Comparison of ENCODE assay signal across 24 cellular contexts in the genomic region with DNA sequence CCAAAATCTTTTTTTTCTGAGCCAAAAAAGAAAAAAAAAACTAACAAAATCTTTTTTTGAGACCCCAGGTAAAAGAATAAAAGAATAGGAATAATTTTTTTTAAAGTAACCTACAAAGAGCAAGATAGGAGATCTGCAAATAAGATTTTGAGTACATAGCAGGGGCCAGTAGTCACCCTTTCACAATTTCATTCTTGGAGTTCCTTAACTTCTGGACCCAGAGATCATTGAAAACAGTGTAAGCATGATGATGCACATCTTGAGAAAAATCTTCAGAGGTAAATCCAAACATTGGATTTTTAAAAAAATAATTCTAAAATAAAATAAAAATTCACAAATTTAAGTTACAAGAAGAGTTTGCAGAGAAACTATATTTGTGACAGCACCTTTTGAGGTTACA. TPM values are rescaled to one million over a fixed set of nuclear protein-coding genes. Genes with fewer than 3 reads are reported as not detected.
DNase-seq lines count a peak whose midpoint lies in the region; ATAC-seq and TF ChIP-seq lines count a peak whose summit lies in the region.
"Had no signal": no experiment of that assay in that cellular context is flagged by ENCODE, and none has a peak within 500 bp of the region (broad histone marks: within the 10 kb centered on the region; RNA-seq: fewer than 3 reads in every experiment).

No MANE protein-coding gene starts in this region.

- no peak overlapping the region for H2AK5ac ChIP-seq in IMR-90 (ENCODE audit: low read depth, low read length)

- peak overlapping the region; percentile 63 for H3K27ac Mint-ChIP-seq in activated T-cell treated with anti-CD3 and anti-CD28 coated beads, Interleukin-2, amount 50 U/mL, for 72 hours
- H3K27ac Mint-ChIP-seq: nephron had no signal

- peak overlapping the region; percentile 28; the same call in 1 of the 2 replicates for H3K4me2 ChIP-seq in IMR-90 (ENCODE audit: low read depth, low read length)
- H3K4me2 ChIP-seq in smooth muscle cell = no peak overlapping the region
- H3K4me2 ChIP-seq: KMS-11 had no signal

- no peak overlapping the region; the same call in 1 of the 2 replicates for H3K14ac ChIP-seq in IMR-90 (replicated peaks; ENCODE audit: low read depth, low read length)

- no peaks in the 10 kb centered on the region for H3K4me1 Mint-ChIP-seq in activated T-cell treated with anti-CD3 and anti-CD28 coated beads, Interleukin-2, amount 50 U/mL, for 72 hours (ENCODE audit: low read depth)
- peaks cover 3% of the 10 kb centered on the region for H3K4me1 Mint-ChIP-seq in activated T-cell treated with anti-CD3 and anti-CD28 coated beads, Interleukin-2, amount 50 U/mL, for 4 hours (ENCODE audit: low read depth)
- H3K4me1 Mint-ChIP-seq: nephron had no signal

- TF ChIP-seq CTCF in IMR-90 (conservative IDR thresholded peaks at IDR 0.05; ENCODE audit: low read depth, low read length) = no peak
- no peak for TF ChIP-seq CTCF in choroid plexus epithelial cell (conservative IDR thresholded peaks at IDR 0.05; ENCODE audit: low read depth, low read length)
- no peak for TF ChIP-seq CTCF in smooth muscle cell (IDR thresholded peaks at IDR 0.05; ENCODE audit: borderline replicate concordance, insufficient read depth, poor library complexity, severe bottlenecking)
- no peak for TF ChIP-seq CTCF in heart left ventricle (IDR thresholded peaks at IDR 0.05)

- POLR2A ChIA-PET in IMR-90 (lab: Charles Lee; ENCODE audit: unreplicated experiment) = no interaction called here

- no peak overlapping the region for H3K56ac ChIP-seq in IMR-90 (ENCODE audit: extremely low read depth, insufficient read depth, low read length)

- peaks cover 23 to 63% of the 10 kb centered on the region in 2 donors for H3K36me3 Mint-ChIP-seq in activated T-cell treated with anti-CD3 and anti-CD28 coated beads, Interleukin-2, amount 50 U/mL, for 72 hours (ENCODE audit: insufficient read depth in 2 of 2)
- peaks cover 40% of the 10 kb centered on the region for H3K36me3 Mint-ChIP-seq in activated T-cell treated with anti-CD3 and anti-CD28 coated beads, Interleukin-2, amount 50 U/mL, for 4 hours (ENCODE audit: insufficient read depth)

- no peaks in the 10 kb centered on the region for H3K79me2 ChIP-seq in smooth muscle cell (ENCODE audit: low read depth)

- H3K27me3 ChIP-seq in IMR-90 (ENCODE audit: control insufficient read depth, insufficient read depth, low read length) (no peaks in the 10 kb centered on the region), smooth muscle cell (ENCODE audit: low read depth) (no peaks in the 10 kb centered on the region), heart left ventricle (no peaks in the 10 kb centered on the region)
- H3K27me3 ChIP-seq: esophagus muscularis mucosa, ovary had no signal

- no peak overlapping the region for H2AK9ac ChIP-seq in IMR-90 (replicated peaks; ENCODE audit: low read depth, low read length, poor library complexity)

- no peaks in the 10 kb centered on the region for H3K9me1 ChIP-seq in IMR-90 (ENCODE audit: insufficient read depth, low read length)

- H3K9ac ChIP-seq in IMR-90 (ENCODE audit: low read depth, low read length) = no peak overlapping the region
- no peak overlapping the region for H3K9ac ChIP-seq in smooth muscle cell (ENCODE audit: low read depth)
- H3K9ac ChIP-seq: KMS-11 had no signal

- no peaks in the 10 kb centered on the region for H3K9me3 ChIP-seq in IMR-90 (ENCODE audit: control insufficient read depth, insufficient read depth, low read length)
- no peaks in the 10 kb centered on the region for H3K9me3 ChIP-seq in smooth muscle cell (replicated peaks; ENCODE audit: low read depth)
- no peaks in the 10 kb centered on the region for H3K9me3 ChIP-seq in heart left ventricle
- H3K9me3 ChIP-seq: esophagus muscularis mucosa, left ventricle myocardium inferior, ovary had no signal

- peaks cover 10% of the 10 kb centered on the region for H3K4me1 ChIP-seq in IMR-90 (ENCODE audit: control insufficient read depth, insufficient read depth, low read length)
- H3K4me1 ChIP-seq in smooth muscle cell (ENCODE audit: low read depth) = no peaks in the 10 kb centered on the region
- H3K4me1 ChIP-seq in heart left ventricle = no peaks in the 10 kb centered on the region
- H3K4me1 ChIP-seq: esophagus muscularis mucosa, left ventricle myocardium inferior had no signal

- no peaks in the 10 kb centered on the region for H3K27me3 Mint-ChIP-seq in activated T-cell treated with anti-CD3 and anti-CD28 coated beads, Interleukin-2, amount 50 U/mL, for 72 hours (ENCODE audit: low read depth)
- no peaks in the 10 kb centered on the region for H3K27me3 Mint-ChIP-seq in activated T-cell treated with anti-CD3 and anti-CD28 coated beads, Interleukin-2, amount 50 U/mL, for 4 hours (ENCODE audit: low read depth)

- in situ Hi-C loops in IMR-90 (cut with MboI; ENCODE audit: low sequenced_read_pairs) = no loop called here

- no TSS peak for BruUV-seq in IMR-90 (replicated peaks; lab: Mats Ljungman, UMichigan)

- H3K23ac ChIP-seq in IMR-90 (ENCODE audit: low read depth, low read length) = peak overlapping the region; percentile 78; the same call in 1 of the 2 replicates

- no peak for DNase-seq in activated T-cell treated with anti-CD3 and anti-CD28 coated beads, Interleukin-2, amount 50 U/mL, for 72 hours
- no peak for DNase-seq in activated T-cell treated with anti-CD3 and anti-CD28 coated beads, Interleukin-2, amount 50 U/mL, for 4 hours
- DNase-seq in IMR-90 = peak; percentile 68
- DNase-seq in choroid plexus epithelial cell (ENCODE audit: low read depth) = peak; percentile 73
- no peak for DNase-seq in smooth muscle cell (lab: John Stamatoyannopoulos, UW; ENCODE audit: unreplicated experiment)
- DNase-seq in epidermal melanocyte (ENCODE audit: insufficient read length, low spot score) = no peak
- no peak for DNase-seq in Ammon's horn (ENCODE audit: low spot score)
- DNase-seq in heart left ventricle = no peak
- DNase-seq: ACHN; activated CD8-positive, alpha-beta memory T cell treated with anti-CD3 and anti-CD28 coated beads, Interleukin-2, amount 50 U/mL, for 48 hours; activated gamma-delta T cell treated with Interleukin-2 at 50 U/mL for 16 hours; amygdala; GDM1; left ventricle myocardium inferior; NCI-H146; NCI-H524; ovary; SHP77 treated with DMSO at 0.1 percent for 48 hours; stimulated activated naive CD8-positive, alpha-beta T cell treated with anti-CD3 and anti-CD28 coated beads, Interleukin-15, Interleukin-2, amounts not matched to agents 100 U/mL and 50 U/mL, for 24 hours; SW 1271 had no signal

- no peak overlapping the region for H3K4me3 Mint-ChIP-seq in activated T-cell treated with anti-CD3 and anti-CD28 coated beads, Interleukin-2, amount 50 U/mL, for 72 hours
- H3K4me3 Mint-ChIP-seq in activated T-cell treated with anti-CD3 and anti-CD28 coated beads, Interleukin-2, amount 50 U/mL, for 4 hours = no peak overlapping the region
- H3K4me3 Mint-ChIP-seq: nephron had no signal

- peaks cover 3 to 9% of the 10 kb centered on the region in 2 experiments; a peak in 2 of 4 replicates for H3K79me1 ChIP-seq in IMR-90 (ENCODE audit: low read depth in 1 of 2, low read length in 2 of 2)

- no peak overlapping the region for H2BK120ac ChIP-seq in IMR-90 (ENCODE audit: low read depth, low read length)

- H3K4me3 ChIP-seq in IMR-90 (ENCODE audit: insufficient read depth, low read depth, low read length) = no peak overlapping the region
- no peak overlapping the region for H3K4me3 ChIP-seq in choroid plexus epithelial cell (ENCODE audit: low read depth, low read length)
- H3K4me3 ChIP-seq in smooth muscle cell = no peak overlapping the region
- H3K4me3 ChIP-seq in heart left ventricle = no peak overlapping the region
- H3K4me3 ChIP-seq: coronary artery, esophagus muscularis mucosa, left ventricle myocardium inferior, ovary had no signal

- TF ChIP-seq POLR2A in IMR-90 (IDR thresholded peaks at IDR 0.05; ENCODE audit: low read depth, low read length) (no peak), heart left ventricle (IDR thresholded peaks at IDR 0.05) (no peak)

- peak overlapping the region in 1 of 2 experiments; percentile 28; a peak in 1 of 4 replicates for H4K8ac ChIP-seq in IMR-90 (ENCODE audit: low read depth in 2 of 2, low read length in 2 of 2)

- intact Hi-C loops in IMR-90 (cut with micrococcal nuclease) (no loop called here), heart left ventricle (cut with DNase I) (loop anchor here in 1 of 10 donors (10.0 kb wide), 1 partner anchor 452 kb away; the partner anchor contains the start of gene SMCO1)

- H3K27ac ChIP-seq in IMR-90 (ENCODE audit: insufficient read depth, low read length) (peak overlapping the region; percentile 41; the same call in 1 of the 2 replicates), smooth muscle cell (ENCODE audit: low read depth) (peak overlapping the region; percentile 70), heart left ventricle (no peak overlapping the region)
- H3K27ac ChIP-seq: coronary artery, esophagus muscularis mucosa, KMS-11, left ventricle myocardium inferior, ovary had no signal

- dilution Hi-C loops in IMR-90 (cut with HindIII; ENCODE audit: low sequenced_read_pairs, unreplicated experiment) = loop anchor here (25.0 kb wide), 1 partner anchor 124 kb away; no protein-coding TSS in a partner anchor

- peak overlapping the region; percentile 57; the same call in 1 of the 2 replicates for H3K18ac ChIP-seq in IMR-90 (ENCODE audit: low read depth, low read length)

- peak overlapping the region; percentile 67 for H4K5ac ChIP-seq in IMR-90 (ENCODE audit: low read depth, low read length)

- no peak overlapping the region for H2BK15ac ChIP-seq in IMR-90 (ENCODE audit: low read depth, low read length)

- no peak overlapping the region for H4K91ac ChIP-seq in IMR-90 (ENCODE audit: insufficient read depth, low read depth, low read length)

- H2AFZ ChIP-seq in IMR-90 (replicated peaks; ENCODE audit: low read length, poor library complexity) (no peak overlapping the region), smooth muscle cell (ENCODE audit: low read depth) (no peak overlapping the region)

- H3F3A ChIP-seq in smooth muscle cell (ENCODE audit: low read depth) = no peaks in the 10 kb centered on the region

- no peak for TF ChIP-seq RAD21 in IMR-90 (IDR thresholded peaks at IDR 0.05; ENCODE audit: low read length)

- no peak for ATAC-seq in activated T-cell treated with anti-CD3 and anti-CD28 coated beads, Interleukin-2, amount 50 U/mL, for 72 hours (replicated peaks in 1 of 2)
- ATAC-seq in activated T-cell treated with anti-CD3 and anti-CD28 coated beads, Interleukin-2, amount 50 U/mL, for 4 hours = no peak
- peak; percentile 77 for ATAC-seq in IMR-90 (ENCODE audit: low read depth)
- ATAC-seq in heart left ventricle = no peak

- no peaks in the 10 kb centered on the region for H3K9me3 Mint-ChIP-seq in activated T-cell treated with anti-CD3 and anti-CD28 coated beads, Interleukin-2, amount 50 U/mL, for 72 hours
- no peaks in the 10 kb centered on the region for H3K9me3 Mint-ChIP-seq in activated T-cell treated with anti-CD3 and anti-CD28 coated beads, Interleukin-2, amount 50 U/mL, for 4 hours
- H3K9me3 Mint-ChIP-seq: nephron had no signal

- H2BK20ac ChIP-seq in IMR-90 (ENCODE audit: low read depth, low read length) = no peak overlapping the region

- H3K36me3 ChIP-seq in IMR-90 (ENCODE audit: control insufficient read depth, insufficient read depth, low read length) (peaks cover 42% of the 10 kb centered on the region), smooth muscle cell (ENCODE audit: low read depth) (peaks cover 37% of the 10 kb centered on the region), heart left ventricle (peaks cover 0 to 100% (median 100%) of the 10 kb centered on the region in 9 donors)

- peak overlapping the region; percentile 99 for H2BK5ac ChIP-seq in IMR-90 (ENCODE audit: low read depth, low read length, poor library complexity, severe bottlenecking)

- H4K20me1 ChIP-seq in IMR-90 (ENCODE audit: insufficient read depth, low read length) (no peaks in the 10 kb centered on the region; the same call in 1 of the 2 replicates), smooth muscle cell (ENCODE audit: low read depth) (peaks cover 4% of the 10 kb centered on the region)

- CTCF ChIA-PET in IMR-90 (lab: Yijun Ruan, JAX) = interaction anchor here (1.6 kb wide), 1 partner anchor 10 kb away, joined by 8 read pairs; no protein-coding TSS in a partner anchor

- no peak overlapping the region for H3K4ac ChIP-seq in IMR-90 (ENCODE audit: low read depth, low read length)

RNA-seq across cellular contexts. Expression of gene TFRC, which starts 18.8 kb away (rescaled TPM):
- total RNA-seq in activated T-cell treated with anti-CD3 and anti-CD28 coated beads, Interleukin-2, amount 50 U/mL, for 72 hours = 100 to 1,000 TPM; 164 to 174 TPM
- 100 to 1,000 TPM; 529 to 568 (median 554) TPM for total RNA-seq in activated T-cell treated with anti-CD3 and anti-CD28 coated beads, Interleukin-2, amount 50 U/mL, for 4 hours
- total RNA-seq in IMR-90 (2012; rRNA removed) (156 and 207 TPM in 2 replicates), smooth muscle cell (39.0 and 55.1 TPM in 2 replicates), heart left ventricle (100 to 1,000 TPM in 6 of 9 donors, 10 to 100 TPM in 3; 15.7 to 232 (median 121) TPM)
- polyA plus RNA-seq in IMR-90 (2012; rRNA removed) (57.1 and 78.6 TPM in 2 replicates), smooth muscle cell (17.1 and 22.1 TPM in 2 replicates), heart left ventricle (10 to 100 TPM; 24.2 to 70.7 TPM)
- polyA plus RNA-seq in IMR-90 (2012; cell fraction: cytosol; rRNA removed) = 11.4 and 18.2 TPM in 2 replicates
- 4.6 and 55.9 TPM in 2 replicates for polyA plus RNA-seq in IMR-90 (2012; cell fraction: nucleus; rRNA removed; ENCODE audit: low replicate concordance)

Comparison
In these comparisons a context has a peak if more than half of its experiments do, and no peak if none do; other contexts are left out.
1. DNase-seq: peak in IMR-90 (single experiment) and choroid plexus epithelial cell (single experiment); none in activated T-cell treated with anti-CD3 and anti-CD28 coated beads, Interleukin-2, amount 50 U/mL, for 72 hours (0 of 2), activated T-cell treated with anti-CD3 and anti-CD28 coated beads, Interleukin-2, amount 50 U/mL, for 4 hours (single experiment), smooth muscle cell (single experiment), epidermal melanocyte (single experiment), Ammon's horn (single experiment) and heart left ventricle (0 of 5).
2. H3K27ac ChIP-seq: peak in IMR-90 (single experiment) and smooth muscle cell (single experiment); none in heart left ventricle (0 of 12).